19 cellular contexts compared by ENCODE assay signal in the genomic region with DNA sequence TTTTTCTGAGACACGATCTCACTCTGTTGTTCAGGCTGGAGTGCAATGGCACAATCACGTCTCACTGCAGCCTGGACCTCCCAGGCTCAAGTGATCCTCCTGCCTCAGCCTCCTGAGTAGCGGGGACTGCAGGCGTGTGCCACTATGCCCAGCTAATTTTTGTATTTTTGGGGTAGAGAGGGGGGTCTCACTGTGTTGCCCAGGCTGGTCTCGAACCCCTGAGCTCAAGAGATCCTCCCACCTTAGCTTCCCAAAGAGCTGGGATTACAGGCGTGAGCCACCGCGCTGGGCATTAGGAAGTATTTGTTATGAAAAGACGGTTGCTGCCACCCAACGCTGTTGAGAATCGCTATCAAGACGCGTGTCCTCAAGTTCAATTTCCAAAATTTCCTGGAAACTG.
DNase-seq lines count a peak whose midpoint lies in the region; ATAC-seq, FAIRE-seq and TF ChIP-seq lines count a peak whose summit lies in the region.
"Had no signal": no experiment of that assay in that cellular context is flagged by ENCODE, and none has a peak within 500 bp of the region (broad histone marks: within the 10 kb centered on the region; RNA-seq: fewer than 3 reads in every experiment).

No MANE protein-coding gene starts in this region.

- BruUV-seq in PC-9 (replicated peaks; lab: Mats Ljungman, UMichigan), result no TSS peak

- no peak overlapping the region for H2BK15ac ChIP-seq in H1 (ENCODE audit: low read length)

- H3K18ac ChIP-seq in H1 (ENCODE audit: extremely low read depth, low read length), result no peak overlapping the region

- TF ChIP-seq CTCF in H1 (IDR thresholded peaks at IDR 0.05; ENCODE audit: control extremely low read depth in 1 of 3, insufficient read depth in 1 of 3, low read depth in 1 of 3, low read length in 3 of 3) (no peak), nephron (IDR thresholded peaks at IDR 0.05; ENCODE audit: unreplicated experiment in 3 of 3) (no peak), PC-9 (conservative IDR thresholded peaks at IDR 0.05) (no peak)

- H3K36me3 ChIP-seq in H1 (ENCODE audit: control insufficient read depth in 2 of 4, insufficient read depth in 4 of 4, low read length in 3 of 4) (no peaks in the 10 kb centered on the region), PC-9 (ENCODE audit: low read depth) (no peaks in the 10 kb centered on the region)

- CTCF ChIA-PET in H1 (lab: Charles Lee; ENCODE audit: partially characterized antibody) (interaction anchor here (0.6 to 2.1 kb wide), 5 partner anchors 14 to 321 kb away, joined by 3 to 5 read pairs (median 4); no protein-coding TSS in a partner anchor), PC-9 (lab: Charles Lee) (no interaction called here)

- no peak for DNase-seq in stimulated activated naive CD8-positive, alpha-beta T cell treated with anti-CD3 and anti-CD28 coated beads, Interleukin-15, amount 100 ng/mL, for 72 hours
- no peak for DNase-seq in stimulated activated naive CD8-positive, alpha-beta T cell treated with anti-CD3 and anti-CD28 coated beads, Interleukin-15, Interleukin-2, amounts not matched to agents 100 U/mL and 50 U/mL, for 24 hours
- DNase-seq in H1 (ENCODE audit: low read depth in 1 of 2, low spot score in 2 of 2) (no peak), PC-9 (no peak), MV-4-11 (lab: John Stamatoyannopoulos, UW) (no peak), SW 1271 (lab: John Stamatoyannopoulos, UW) (no peak)
- DNase-seq: Calu3, DMS53, NCI-H1105, NCI-H1694, NCI-H510A treated with DMSO at 0.1 percent for 48 hours, NCI-H82 had no signal

- H3K79me1 ChIP-seq in H1 (ENCODE audit: low read depth, low read length), result no peaks in the 10 kb centered on the region

- H3K36me3 Mint-ChIP-seq in nephron (ENCODE audit: low read depth), result peaks cover 5% of the 10 kb centered on the region
- H3K36me3 Mint-ChIP-seq: CD4-positive, alpha-beta memory T cell had no signal

- no peak for FAIRE-seq in H1 (lab: Jason Lieb, UNC)

- H4K20me1 ChIP-seq in H1 (replicated peaks in 1 of 2; ENCODE audit: control insufficient read depth in 1 of 2, insufficient read depth in 2 of 2, low read length in 2 of 2) (peaks cover 0 to 5% of the 10 kb centered on the region in 2 experiments), PC-9 (ENCODE audit: insufficient read depth) (no peaks in the 10 kb centered on the region)

- no peak overlapping the region for H2BK20ac ChIP-seq in H1 (ENCODE audit: low read length)

- H3K27me3 ChIP-seq in H1 (replicated peaks in 1 of 4; ENCODE audit: control insufficient read depth in 3 of 4, extremely low read depth in 1 of 4, insufficient read depth in 3 of 4, low read length in 3 of 4) (peaks cover 13 to 48% (median 38%) of the 10 kb centered on the region in 4 experiments), PC-9 (ENCODE audit: insufficient read depth, low read depth) (no peaks in the 10 kb centered on the region)

- no peak overlapping the region for H2AK5ac ChIP-seq in H1 (ENCODE audit: low read depth, low read length)

- no peak for ATAC-seq in stimulated activated naive CD8-positive, alpha-beta T cell treated with anti-CD3 and anti-CD28 coated beads, Interleukin-15, amount 100 ng/mL, for 72 hours
- no peak for ATAC-seq in stimulated activated naive CD8-positive, alpha-beta T cell treated with anti-CD3 and anti-CD28 coated beads, Interleukin-15, Interleukin-2, amounts not matched to agents 100 U/mL and 50 U/mL, for 24 hours
- ATAC-seq in GM21529 (IDR thresholded peaks at IDR 0.05; ENCODE audit: unreplicated experiment), result no peak
- ATAC-seq: HCT116, Panc1 had no signal

- H3F3A ChIP-seq in PC-9 (ENCODE audit: insufficient read depth, low read depth), result no peaks in the 10 kb centered on the region

- H3K4me3 ChIP-seq in H1 (ENCODE audit: extremely low read depth in 1 of 4, insufficient read depth in 2 of 4, low read depth in 3 of 4, low read length in 4 of 4) (peak overlapping the region in 3 of 4 experiments; percentile 38 to 59 (median 39); a peak in 5 of 8 replicates), PC-9 (no peak overlapping the region)

- no peak overlapping the region for H2BK120ac ChIP-seq in H1 (replicated peaks; ENCODE audit: low read depth, low read length)

- H3K9me2 ChIP-seq in PC-9 (ENCODE audit: insufficient read depth), result no peaks in the 10 kb centered on the region

- peak overlapping the region; percentile 39 to 48 for H3K4me3 Mint-ChIP-seq in stimulated activated naive CD8-positive, alpha-beta T cell treated with anti-CD3 and anti-CD28 coated beads, Interleukin-15, amount 100 ng/mL, for 72 hours
- H3K4me3 Mint-ChIP-seq in nephron, result peak overlapping the region; percentile 45 to 76 (median 62)
- H3K4me3 Mint-ChIP-seq: CD4-positive, alpha-beta memory T cell had no signal

- H3K79me2 ChIP-seq in H1 (ENCODE audit: control insufficient read depth in 1 of 2, insufficient read depth in 2 of 2, low read length in 2 of 2) (no peaks in the 10 kb centered on the region), PC-9 (ENCODE audit: low read depth) (no peaks in the 10 kb centered on the region)

- H4K5ac ChIP-seq in H1 (ENCODE audit: insufficient read length, low read depth, low read length), result no peak overlapping the region

- H2AFZ ChIP-seq in H1 (ENCODE audit: low read length) (no peak overlapping the region), PC-9 (no peak overlapping the region)

- H3K23me2 ChIP-seq in H1 (ENCODE audit: low read depth, low read length), result peaks cover 3% of the 10 kb centered on the region; the same call in 1 of the 2 replicates

- H3K56ac ChIP-seq in H1 (replicated peaks; ENCODE audit: insufficient read length, low read depth, low read length), result no peak overlapping the region

- no peaks in the 10 kb centered on the region for H3K9me3 Mint-ChIP-seq in stimulated activated naive CD8-positive, alpha-beta T cell treated with anti-CD3 and anti-CD28 coated beads, Interleukin-15, amount 100 ng/mL, for 72 hours
- H3K9me3 Mint-ChIP-seq in nephron, result peaks cover 10% of the 10 kb centered on the region

- peaks cover 6 to 16% (median 10%) of the 10 kb centered on the region in 4 experiments; a peak in 6 of 7 replicates for H3K4me1 ChIP-seq in H1 (replicated peaks in 1 of 4; ENCODE audit: control insufficient read depth in 3 of 4, insufficient read depth in 4 of 4, low read length in 3 of 4)
- H3K4me1 ChIP-seq in PC-9 (replicated peaks; ENCODE audit: insufficient read depth), result no peaks in the 10 kb centered on the region

- no peaks in the 10 kb centered on the region for H3K9me3 ChIP-seq in H1 (ENCODE audit: insufficient read depth in 2 of 2, low read depth in 1 of 2, low read length in 1 of 2)
- no peaks in the 10 kb centered on the region for H3K9me3 ChIP-seq in PC-9 (ENCODE audit: insufficient read depth, low read depth)

- POLR2A ChIA-PET in H1 (lab: Charles Lee; ENCODE audit: partially characterized antibody) (interaction anchor here (1.6 kb wide), 1 partner anchor 29 kb away, joined by 3 read pairs; no protein-coding TSS in a partner anchor), PC-9 (lab: Charles Lee; ENCODE audit: unreplicated experiment) (no interaction called here)

- H3K4me1 Mint-ChIP-seq in stimulated activated naive CD8-positive, alpha-beta T cell treated with anti-CD3 and anti-CD28 coated beads, Interleukin-15, amount 100 ng/mL, for 72 hours, result peaks cover 34% of the 10 kb centered on the region
- peaks cover 11% of the 10 kb centered on the region for H3K4me1 Mint-ChIP-seq in nephron

- no peak overlapping the region for H3K23ac ChIP-seq in H1 (ENCODE audit: insufficient read length)

- H3K27ac Mint-ChIP-seq in stimulated activated naive CD8-positive, alpha-beta T cell treated with anti-CD3 and anti-CD28 coated beads, Interleukin-15, amount 100 ng/mL, for 72 hours, result no peak overlapping the region
- no peak overlapping the region for H3K27ac Mint-ChIP-seq in nephron
- H3K27ac Mint-ChIP-seq: CD4-positive, alpha-beta memory T cell had no signal

- TF ChIP-seq RAD21 in H1 (IDR thresholded peaks at IDR 0.05 in 1 of 2, conservative IDR thresholded peaks at IDR 0.05 in 1 of 2; ENCODE audit: low read depth in 2 of 2, low read length in 2 of 2), result no peak

- intact Hi-C loops in PC-9 (cut with micrococcal nuclease; ENCODE audit: unreplicated experiment), result no loop called here

- H3K4ac ChIP-seq in H1 (replicated peaks; ENCODE audit: insufficient read length, low read depth, low read length), result no peak overlapping the region

- WGBS in H1 (ENCODE audit: extremely low coverage in 1 of 2, insufficient coverage in 1 of 2, insufficient read length in 1 of 2, insufficient replicate concordance in 2 of 2, low coverage in 1 of 2, low lambda C conversion rate in 2 of 2, missing lambda C conversion rate in 1 of 2), 2 experiments, result 27% methylated on average over 11 of the region's 13 CpGs; no CpG with 5 or more reads in 1 of the 2 experiments

- TF ChIP-seq EP300 in H1 (IDR thresholded peaks at IDR 0.05; ENCODE audit: borderline replicate concordance in 1 of 2, low read depth in 2 of 2, low read length in 2 of 2), result no peak

- no peak overlapping the region for H3K9ac ChIP-seq in H1 (replicated peaks in 1 of 4; ENCODE audit: extremely low read depth in 1 of 4, low read depth in 3 of 4, low read length in 3 of 4)
- H3K9ac ChIP-seq: KMS-11 had no signal

- no peak overlapping the region for H2BK12ac ChIP-seq in H1 (ENCODE audit: low read depth, low read length)

- peak overlapping the region; percentile 56 to 82 for H3K4me2 ChIP-seq in H1 (ENCODE audit: insufficient read depth in 1 of 2, low read depth in 2 of 2, low read length in 2 of 2)
- no peak overlapping the region for H3K4me2 ChIP-seq in PC-9
- H3K4me2 ChIP-seq: KMS-11 had no signal

- peaks cover 53% of the 10 kb centered on the region for H3K27me3 Mint-ChIP-seq in stimulated activated naive CD8-positive, alpha-beta T cell treated with anti-CD3 and anti-CD28 coated beads, Interleukin-15, amount 100 ng/mL, for 72 hours
- peaks cover 88% of the 10 kb centered on the region for H3K27me3 Mint-ChIP-seq in nephron (ENCODE audit: low read depth)

- no peak overlapping the region for H4K8ac ChIP-seq in H1 (ENCODE audit: extremely low read depth, insufficient read depth, low read length)

- H2BK5ac ChIP-seq in H1 (ENCODE audit: low read depth, low read length), result no peak overlapping the region

- no peak overlapping the region for H3K27ac ChIP-seq in H1 (ENCODE audit: low read depth, low read length)
- no peak overlapping the region for H3K27ac ChIP-seq in PC-9
- H3K27ac ChIP-seq: 22Rv1, KMS-11 had no signal

- no peak overlapping the region for H4K91ac ChIP-seq in H1 (replicated peaks; ENCODE audit: insufficient read length, low read length)

- TF ChIP-seq POLR2A in H1 (IDR thresholded peaks at IDR 0.05; ENCODE audit: control extremely low read depth in 1 of 2, low read depth in 2 of 2, low read length in 2 of 2), result no peak

- no peak overlapping the region for H3K14ac ChIP-seq in H1 (ENCODE audit: insufficient read length)

TF ChIP-seq in H1, 55 proteins besides CTCF, POLR2A, EP300 and RAD21:
- TF ChIP-seq POU5F1 (IDR thresholded peaks at IDR 0.05; ENCODE audit: low read depth, low read length) (no peak), SRF (IDR thresholded peaks at IDR 0.05; ENCODE audit: low read depth, low read length) (no peak), RBBP5 (IDR thresholded peaks at IDR 0.05; ENCODE audit: borderline replicate concordance, low read depth, low read length) (no peak), SIX5 (IDR thresholded peaks at IDR 0.05; ENCODE audit: low read depth, low read length) (no peak)
TF ChIP-seq in H1: peak in this region for 0.
